In the genomic region with DNA sequence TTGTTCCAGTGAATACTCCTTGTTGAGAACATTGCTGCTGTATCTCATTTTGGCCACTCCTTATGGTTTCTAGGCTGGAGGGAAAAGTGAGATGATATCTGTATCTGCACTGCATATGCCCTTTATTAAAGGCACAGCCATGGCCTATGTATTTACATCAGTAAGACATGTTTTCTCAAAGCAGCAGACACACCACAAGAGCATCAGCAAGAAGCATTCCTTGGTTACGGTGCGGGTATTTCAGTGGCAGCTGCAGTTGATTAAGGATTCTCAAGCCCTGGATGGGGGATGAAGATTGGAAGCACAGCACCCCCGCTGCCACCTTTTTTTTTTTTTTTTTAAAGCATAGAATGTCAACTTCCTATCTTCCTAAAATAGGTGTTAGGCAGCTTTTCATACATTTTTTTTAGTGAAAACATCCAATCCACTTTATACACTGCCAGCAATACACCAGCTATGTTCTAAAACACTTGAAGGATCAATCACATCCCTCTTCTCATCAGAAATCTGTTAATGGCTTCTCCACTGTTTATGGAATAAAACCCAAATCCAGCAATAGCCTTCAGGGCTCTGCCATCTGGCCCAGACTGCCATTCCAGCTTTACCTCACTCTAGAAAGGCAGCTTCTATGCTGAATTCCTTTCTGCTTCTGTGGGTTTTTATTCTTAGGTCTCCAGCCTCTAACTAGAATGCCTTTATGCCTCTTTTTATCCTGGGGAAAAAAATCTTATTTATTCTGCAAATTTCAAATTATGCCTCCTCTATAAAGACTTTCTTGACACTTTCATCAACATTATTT, we compare ENCODE assay signal across 30 cellular contexts.
"Had no signal": no experiment of that assay in that cellular context is flagged by ENCODE, and none has a peak within 500 bp of the region (broad histone marks: within the 10 kb centered on the region; RNA-seq: fewer than 3 reads in every experiment).

No MANE protein-coding gene starts in this region.

- H3K4me1 ChIP-seq: adrenal gland, parathyroid adenoma, thyroid gland, vagina had no signal

- H3K27me3 Mint-ChIP-seq: stimulated activated memory B cell treated with anti-CD40 and anti-IgM and Interleukin-4, amounts not matched to agents 10 μg/mL and 1 μg/mL and 100 μg/mL, for 72 hours; stimulated activated naive CD8-positive, alpha-beta T cell treated with anti-CD3 and anti-CD28 coated beads, Interleukin-15, amount 100 ng/mL, for 72 hours had no signal

- H3K36me3 ChIP-seq: adrenal gland, brain microvascular endothelial cell, heart left ventricle, neural progenitor cell, thyroid gland, upper lobe of left lung, vagina, WERI-Rb-1 had no signal

- H3K36me3 Mint-ChIP-seq: activated naive CD8-positive, alpha-beta T cell treated with anti-CD3 and anti-CD28 coated beads for 36 hours; mesothelial cell of epicardium; naive thymus-derived CD8-positive, alpha-beta T cell; neural progenitor cell; stimulated activated memory B cell treated with anti-CD40 and anti-IgM and Interleukin-4, amounts not matched to agents 10 μg/mL and 1 μg/mL and 100 μg/mL, for 72 hours had no signal

- H3K27ac Mint-ChIP-seq: activated naive CD4-positive, alpha-beta T cell treated with anti-CD3 and anti-CD28 coated beads for 36 hours; activated naive CD8-positive, alpha-beta T cell treated with anti-CD3 and anti-CD28 coated beads for 36 hours; mesothelial cell of epicardium; naive thymus-derived CD8-positive, alpha-beta T cell; stimulated activated memory B cell treated with anti-CD40 and anti-IgM and Interleukin-4, amounts not matched to agents 10 μg/mL and 1 μg/mL and 100 μg/mL, for 72 hours; stimulated activated naive CD8-positive, alpha-beta T cell treated with anti-CD3 and anti-CD28 coated beads, Interleukin-15, amount 100 ng/mL, for 72 hours had no signal

- H3K4me2 ChIP-seq: neural progenitor cell, smooth muscle cell had no signal

- H3K79me2 ChIP-seq: parathyroid adenoma had no signal

- H3K27ac ChIP-seq: adrenal gland, brain microvascular endothelial cell, heart left ventricle, neural progenitor cell, parathyroid adenoma, psoas muscle, sigmoid colon, thyroid gland, upper lobe of left lung, vagina, WERI-Rb-1 had no signal

- H3K9me3 Mint-ChIP-seq: activated naive CD4-positive, alpha-beta T cell treated with anti-CD3 and anti-CD28 coated beads for 36 hours; activated naive CD8-positive, alpha-beta T cell treated with anti-CD3 and anti-CD28 coated beads for 36 hours; mesothelial cell of epicardium; naive thymus-derived CD8-positive, alpha-beta T cell; neural progenitor cell; stimulated activated memory B cell treated with anti-CD40 and anti-IgM and Interleukin-4, amounts not matched to agents 10 μg/mL and 1 μg/mL and 100 μg/mL, for 72 hours; stimulated activated naive CD8-positive, alpha-beta T cell treated with anti-CD3 and anti-CD28 coated beads, Interleukin-15, amount 100 ng/mL, for 72 hours had no signal

- H2AFZ ChIP-seq: neural progenitor cell, parathyroid adenoma had no signal

- DNase-seq: activated CD4-positive, alpha-beta T cell treated with anti-CD3 and anti-CD28 coated beads for 48 hours; activated CD4-positive, alpha-beta T cell treated with anti-CD3 and anti-CD28 coated beads, Interleukin-2, amount 50 U/mL, for 48 hours; activated CD8-positive, alpha-beta memory T cell treated with anti-CD3 and anti-CD28 coated beads for 24 hours; activated effector memory CD4-positive, alpha-beta T cell treated with anti-CD3 and anti-CD28 coated beads, Interleukin-2, amount 50 U/mL, for 16 hours; activated naive CD4-positive, alpha-beta T cell treated with anti-CD3 and anti-CD28 coated beads for 36 hours; activated naive CD8-positive, alpha-beta T cell treated with anti-CD3 and anti-CD28 coated beads for 36 hours; adrenal gland; aorta; brain microvascular endothelial cell; cortex of kidney; foreskin fibroblast; heart left ventricle; naive thymus-derived CD8-positive, alpha-beta T cell; occipital lobe; psoas muscle; sigmoid colon; stimulated activated CD4-positive, alpha-beta T cell treated with anti-CD3 and anti-CD28 coated beads, Interleukin-1b, Interleukin-23, amount 100 ng/mL, for 48 hours; stimulated activated CD4-positive, alpha-beta T cell treated with anti-CD3 and anti-CD28 coated beads, Interleukin-4, amount 100 ng/mL, for 4 hours; stimulated activated CD8-positive, alpha-beta memory T cell treated with anti-CD3 and anti-CD28 coated beads, Interleukin-4, amount 100 ng/mL, for 48 hours; stimulated activated naive CD8-positive, alpha-beta T cell treated with anti-CD3 and anti-CD28 coated beads, Interleukin-15, amount 100 ng/mL, for 72 hours; thyroid gland; upper lobe of left lung; WERI-Rb-1 had no signal

- H3K4me1 Mint-ChIP-seq: activated naive CD8-positive, alpha-beta T cell treated with anti-CD3 and anti-CD28 coated beads for 36 hours; stimulated activated memory B cell treated with anti-CD40 and anti-IgM and Interleukin-4, amounts not matched to agents 10 μg/mL and 1 μg/mL and 100 μg/mL, for 72 hours; stimulated activated naive CD8-positive, alpha-beta T cell treated with anti-CD3 and anti-CD28 coated beads, Interleukin-15, amount 100 ng/mL, for 72 hours had no signal

- H3K27me3 ChIP-seq: adrenal gland, brain microvascular endothelial cell, heart left ventricle, neural progenitor cell, sigmoid colon, thyroid gland, upper lobe of left lung, vagina had no signal

- ATAC-seq: activated CD4-positive, CD25-positive, alpha-beta regulatory T cell treated with anti-CD3 and anti-CD28 coated beads, Interleukin-2, amount 50 U/mL, for 24 hours; heart left ventricle; naive thymus-derived CD8-positive, alpha-beta T cell; psoas muscle; stimulated activated memory B cell treated with anti-CD40 and anti-IgM and Interleukin-4, amounts not matched to agents 10 μg/mL and 1 μg/mL and 100 μg/mL, for 72 hours; stimulated activated naive CD8-positive, alpha-beta T cell treated with anti-CD3 and anti-CD28 coated beads, Interleukin-15, amount 100 ng/mL, for 72 hours had no signal

- H3K9ac ChIP-seq: neural progenitor cell, parathyroid adenoma had no signal

- H3K4me3 ChIP-seq: adrenal gland, heart left ventricle, neural progenitor cell, psoas muscle, sigmoid colon, smooth muscle cell, thyroid gland, upper lobe of left lung, vagina had no signal

- H3K4me3 Mint-ChIP-seq: activated naive CD4-positive, alpha-beta T cell treated with anti-CD3 and anti-CD28 coated beads for 36 hours; activated naive CD8-positive, alpha-beta T cell treated with anti-CD3 and anti-CD28 coated beads for 36 hours; mesothelial cell of epicardium; naive thymus-derived CD8-positive, alpha-beta T cell; neural progenitor cell; stimulated activated memory B cell treated with anti-CD40 and anti-IgM and Interleukin-4, amounts not matched to agents 10 μg/mL and 1 μg/mL and 100 μg/mL, for 72 hours; stimulated activated naive CD8-positive, alpha-beta T cell treated with anti-CD3 and anti-CD28 coated beads, Interleukin-15, amount 100 ng/mL, for 72 hours had no signal

- H3K9me3 ChIP-seq: adrenal gland, heart left ventricle, psoas muscle, sigmoid colon, thyroid gland, upper lobe of left lung, vagina had no signal
